Comparison of ENCODE assay signal across 8 cellular contexts in genomic region chr15:90594297-90594696, GRCh38.
A peak's percentile ranks its signal among the peaks of the same experiment; 100 is the strongest.
DNase-seq lines count a peak whose midpoint lies in the region; ATAC-seq lines count a peak whose summit lies in the region.

No MANE protein-coding gene starts in this region.

- DNase-seq in NCI-H510A treated with DMSO at 0.1 percent for 48 hours (lab: John Stamatoyannopoulos, UW), result peak; percentile 79
- peak; percentile 87 to 88 for DNase-seq in activated T-cell treated with anti-CD3 and anti-CD28 coated beads, Interleukin-2, amount 50 U/mL, for 48 hours
- peak; percentile 33 for DNase-seq in glomerular endothelial cell (ENCODE audit: extremely low read depth, low read depth, low spot score)
- peak; percentile 67 for DNase-seq in stimulated activated CD4-positive, alpha-beta T cell treated with anti-CD3 and anti-CD28 coated beads, Interleukin-12 subunit alpha, Interleukin-12 subunit beta, amount 100 ng/mL, for 4 hours
- no peak for DNase-seq in DMS 273 (lab: John Stamatoyannopoulos, UW; ENCODE audit: unreplicated experiment)
- DNase-seq in DMS79 treated with DMSO at 0.1 percent for 48 hours (lab: John Stamatoyannopoulos, UW), result no peak
- DNase-seq in kidney glomerular epithelial cell (lab: John Stamatoyannopoulos, UW), result no peak

- ATAC-seq in GM19324 (IDR thresholded peaks at IDR 0.05; ENCODE audit: low FRiP score, unreplicated experiment), result peak; percentile 56

Comparison
In these comparisons a context has a peak if more than half of its experiments do, and no peak if none do; other contexts are left out.
1. DNase-seq: peak in NCI-H510A treated with DMSO at 0.1 percent for 48 hours (single experiment), activated T-cell treated with anti-CD3 and anti-CD28 coated beads, Interleukin-2, amount 50 U/mL, for 48 hours (2 of 2), glomerular endothelial cell (single experiment) and stimulated activated CD4-positive, alpha-beta T cell treated with anti-CD3 and anti-CD28 coated beads, Interleukin-12 subunit alpha, Interleukin-12 subunit beta, amount 100 ng/mL, for 4 hours (single experiment); none in DMS 273 (single experiment), DMS79 treated with DMSO at 0.1 percent for 48 hours (single experiment) and kidney glomerular epithelial cell (single experiment).